Comparison of ENCODE assay signal across 13 cellular contexts in the genomic region with DNA sequence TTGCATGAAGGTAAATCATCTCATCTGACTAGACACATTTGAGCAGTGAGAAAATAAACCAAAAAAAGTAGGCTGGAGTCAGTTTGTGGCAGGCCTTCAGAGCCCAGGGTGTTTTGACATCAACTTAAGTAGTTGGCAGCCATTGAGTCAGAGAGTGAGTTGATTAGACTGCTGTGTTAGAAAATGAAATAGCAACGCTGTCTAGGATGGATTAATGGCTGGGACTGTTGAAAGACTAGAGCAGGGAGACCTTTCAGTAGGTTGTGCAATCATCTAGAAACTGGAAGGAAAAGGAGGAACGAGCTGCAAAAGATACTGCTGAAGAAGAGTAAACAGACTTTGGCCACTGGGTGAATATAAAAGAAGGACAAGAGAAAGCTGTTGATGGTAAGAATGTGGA. TPM values are rescaled to one million over a fixed set of nuclear protein-coding genes. Genes with fewer than 3 reads are reported as not detected.
DNase-seq lines count a peak whose midpoint lies in the region; ATAC-seq and TF ChIP-seq lines count a peak whose summit lies in the region.
"Had no signal": no experiment of that assay in that cellular context is flagged by ENCODE, and none has a peak within 500 bp of the region (broad histone marks: within the 10 kb centered on the region; RNA-seq: fewer than 3 reads in every experiment).

No MANE protein-coding gene starts in this region.

- H3K27me3 ChIP-seq in BJ (ENCODE audit: control insufficient read depth, insufficient read depth, low read length): no peaks in the 10 kb centered on the region
- H3K27me3 ChIP-seq in cardiac muscle cell: no peaks in the 10 kb centered on the region
- H3K27me3 ChIP-seq in trophoblast cell (ENCODE audit: insufficient read depth, low read length): no peaks in the 10 kb centered on the region

- peak overlapping the region; percentile 35 for H3K4ac ChIP-seq in trophoblast cell (ENCODE audit: low read depth, low read length)

- H3K27ac ChIP-seq in cardiac muscle cell (peak overlapping the region; percentile 38), trophoblast cell (ENCODE audit: low read depth, low read length) (peak overlapping the region; percentile 99)

- peak overlapping the region; percentile 66 for H2BK12ac ChIP-seq in trophoblast cell (ENCODE audit: low read length)

- H4K12ac ChIP-seq in trophoblast cell (ENCODE audit: low read depth, low read length): no peak overlapping the region

- no peak overlapping the region for H2AFZ ChIP-seq in trophoblast cell (ENCODE audit: insufficient read depth, low read length, poor library complexity)

- peak overlapping the region; percentile 99 for H2BK5ac ChIP-seq in trophoblast cell (ENCODE audit: low read depth, low read length, poor library complexity)

- peaks cover 47% of the 10 kb centered on the region for H3K79me1 ChIP-seq in trophoblast cell (ENCODE audit: low read length)

- H4K8ac ChIP-seq in trophoblast cell (ENCODE audit: low read depth, low read length): peak overlapping the region; percentile 17

- H3K27me3 Mint-ChIP-seq in stimulated activated memory B cell treated with anti-CD40 and anti-IgM and Interleukin-4, amounts not matched to agents 10 μg/mL and 1 μg/mL and 100 μg/mL, for 72 hours: peaks cover 33% of the 10 kb centered on the region

- peak overlapping the region; percentile 57 for H2AK5ac ChIP-seq in trophoblast cell (ENCODE audit: low read length)

- peaks cover 9% of the 10 kb centered on the region for H3K79me2 ChIP-seq in trophoblast cell (ENCODE audit: control insufficient read depth, insufficient read depth, low read length, poor library complexity)

- CTCF ChIA-PET in BJ (lab: Yijun Ruan, JAX): interaction anchor here (0.9 to 1.1 kb wide), 2 partner anchors 28 to 33 kb away, joined by 3 read pairs; a partner anchor contains a TSS

- H3K4me1 ChIP-seq in cardiac muscle cell (ENCODE audit: low read depth): no peaks in the 10 kb centered on the region
- H3K4me1 ChIP-seq in trophoblast cell (ENCODE audit: control insufficient read depth in 1 of 2, insufficient read depth in 2 of 2, low read length in 2 of 2): peaks cover 36 to 53% of the 10 kb centered on the region in 2 experiments

- peak overlapping the region; percentile 75 for H3K14ac ChIP-seq in trophoblast cell (ENCODE audit: low read length)

- POLR2A ChIA-PET in BJ (lab: Charles Lee): no interaction called here

- H3K4me2 ChIP-seq in trophoblast cell (ENCODE audit: low read length): peak overlapping the region; percentile 23

- H3K36me3 ChIP-seq in BJ (ENCODE audit: control insufficient read depth, insufficient read depth, low read length) (no peaks in the 10 kb centered on the region), cardiac muscle cell (no peaks in the 10 kb centered on the region), trophoblast cell (ENCODE audit: control insufficient read depth in 1 of 2, insufficient read depth in 2 of 2, low read length in 2 of 2) (no peaks in the 10 kb centered on the region)

- no peak overlapping the region for H3K9ac ChIP-seq in trophoblast cell (ENCODE audit: low read length)

- no peaks in the 10 kb centered on the region for H3K36me3 Mint-ChIP-seq in stimulated activated memory B cell treated with anti-CD40 and anti-IgM and Interleukin-4, amounts not matched to agents 10 μg/mL and 1 μg/mL and 100 μg/mL, for 72 hours
- H3K36me3 Mint-ChIP-seq: CD8-positive, alpha-beta T cell had no signal

- no peak overlapping the region for H3K27ac Mint-ChIP-seq in stimulated activated memory B cell treated with anti-CD40 and anti-IgM and Interleukin-4, amounts not matched to agents 10 μg/mL and 1 μg/mL and 100 μg/mL, for 72 hours
- H3K27ac Mint-ChIP-seq: CD8-positive, alpha-beta T cell had no signal

- H4K91ac ChIP-seq in trophoblast cell (ENCODE audit: low read depth, low read length): peak overlapping the region; percentile 87

- peak overlapping the region; percentile 82 for H2BK120ac ChIP-seq in trophoblast cell (ENCODE audit: insufficient read depth, low read length, poor library complexity)

- no CpG with 5 or more reads among the region's 2 CpGs for WGBS in trophoblast cell (ENCODE audit: extremely low coverage, insufficient coverage, insufficient read length)

- ATAC-seq in GM21576 (IDR thresholded peaks at IDR 0.05; ENCODE audit: unreplicated experiment) (no peak), GM21619 (IDR thresholded peaks at IDR 0.05; ENCODE audit: unreplicated experiment) (no peak)
- no peak for ATAC-seq in stimulated activated memory B cell treated with anti-CD40 and anti-IgM and Interleukin-4, amounts not matched to agents 10 μg/mL and 1 μg/mL and 100 μg/mL, for 72 hours
- ATAC-seq: activated T-cell treated with anti-CD3 and anti-CD28 coated beads, Interleukin-2, amount 50 U/mL, for 4 hours; CD8-positive, alpha-beta T cell had no signal

- H3K4me3 ChIP-seq in BJ (ENCODE audit: low read depth, low read length): no peak overlapping the region
- H3K4me3 ChIP-seq in cardiac muscle cell: no peak overlapping the region
- no peak overlapping the region for H3K4me3 ChIP-seq in trophoblast cell (ENCODE audit: low read depth, low read length)

- H3K9me3 ChIP-seq in cardiac muscle cell (ENCODE audit: low read depth) (no peaks in the 10 kb centered on the region), trophoblast cell (ENCODE audit: insufficient read depth, low read depth, low read length) (no peaks in the 10 kb centered on the region)

- peak overlapping the region; percentile 60 for H3K18ac ChIP-seq in trophoblast cell (ENCODE audit: low read length)

- DNase-seq in BJ (ENCODE audit: low read depth): peak; percentile 26
- peak; percentile 91 for DNase-seq in SKM-1 treated with dmso at 0.1 percent for 144 hours (lab: John Stamatoyannopoulos, UW; ENCODE audit: unreplicated experiment)
- peak in 1 of 2 donors; percentile 91 for DNase-seq in cardiac muscle cell (ENCODE audit: low read depth in 1 of 2, low spot score in 1 of 2)
- DNase-seq in trophoblast cell: peak in 1 of 2 donors; percentile 32
- DNase-seq in ureter (ENCODE audit: low spot score): no peak
- DNase-seq: activated T-cell treated with anti-CD3 and anti-CD28 coated beads, Interleukin-2, amount 50 U/mL, for 4 hours; CD8-positive, alpha-beta T cell; NCI-H524 treated with DMSO at 0.1 percent for 48 hours had no signal

- TF ChIP-seq CTCF in BJ (IDR thresholded peaks at IDR 0.05; ENCODE audit: insufficient read depth, low read depth, low read length): no peak
- no peak for TF ChIP-seq CTCF in cardiac muscle cell (IDR thresholded peaks at IDR 0.05; ENCODE audit: low read depth, low read length)

- H3K9me3 Mint-ChIP-seq in stimulated activated memory B cell treated with anti-CD40 and anti-IgM and Interleukin-4, amounts not matched to agents 10 μg/mL and 1 μg/mL and 100 μg/mL, for 72 hours: no peaks in the 10 kb centered on the region
- H3K9me3 Mint-ChIP-seq: activated T-cell treated with anti-CD3 and anti-CD28 coated beads, Interleukin-2, amount 50 U/mL, for 4 hours; CD8-positive, alpha-beta T cell had no signal

- no peak overlapping the region for H3K23ac ChIP-seq in trophoblast cell (ENCODE audit: low read length)

- no peak overlapping the region for H3K4me3 Mint-ChIP-seq in stimulated activated memory B cell treated with anti-CD40 and anti-IgM and Interleukin-4, amounts not matched to agents 10 μg/mL and 1 μg/mL and 100 μg/mL, for 72 hours
- H3K4me3 Mint-ChIP-seq: activated T-cell treated with anti-CD3 and anti-CD28 coated beads, Interleukin-2, amount 50 U/mL, for 4 hours; CD8-positive, alpha-beta T cell had no signal

- no peaks in the 10 kb centered on the region for H3K4me1 Mint-ChIP-seq in stimulated activated memory B cell treated with anti-CD40 and anti-IgM and Interleukin-4, amounts not matched to agents 10 μg/mL and 1 μg/mL and 100 μg/mL, for 72 hours

RNA-seq across cellular contexts. Expression of a gene that starts 28.6 kb away (rescaled TPM):
- 0.01 TPM in 1 of 2 replicates, not detected in the other for polyA plus RNA-seq in BJ (2011; rRNA removed)
- polyA minus RNA-seq in BJ (2011; rRNA and poly(A)+ RNA removed): 0.05 TPM in 2 replicates
- 5.2 and 5.8 TPM in 2 replicates for total RNA-seq in cardiac muscle cell
- polyA plus RNA-seq in cardiac muscle cell: 1.7 and 2.0 TPM in 2 replicates
- 24.9 and 29.2 TPM in 2 replicates for polyA plus RNA-seq in trophoblast cell (2013)
- 1.6 TPM for total RNA-seq in ureter
- total RNA-seq: CD8-positive, alpha-beta T cell; mononuclear cell; T-helper 2 cell treated with Interferon-gamma antibody and Interleukin-4, amounts not matched to agents 100 ng/mL and 5 ng/mL, for 36 hours had no signal
